Comparison of ENCODE assay signal across 10 cellular contexts in the genomic region with DNA sequence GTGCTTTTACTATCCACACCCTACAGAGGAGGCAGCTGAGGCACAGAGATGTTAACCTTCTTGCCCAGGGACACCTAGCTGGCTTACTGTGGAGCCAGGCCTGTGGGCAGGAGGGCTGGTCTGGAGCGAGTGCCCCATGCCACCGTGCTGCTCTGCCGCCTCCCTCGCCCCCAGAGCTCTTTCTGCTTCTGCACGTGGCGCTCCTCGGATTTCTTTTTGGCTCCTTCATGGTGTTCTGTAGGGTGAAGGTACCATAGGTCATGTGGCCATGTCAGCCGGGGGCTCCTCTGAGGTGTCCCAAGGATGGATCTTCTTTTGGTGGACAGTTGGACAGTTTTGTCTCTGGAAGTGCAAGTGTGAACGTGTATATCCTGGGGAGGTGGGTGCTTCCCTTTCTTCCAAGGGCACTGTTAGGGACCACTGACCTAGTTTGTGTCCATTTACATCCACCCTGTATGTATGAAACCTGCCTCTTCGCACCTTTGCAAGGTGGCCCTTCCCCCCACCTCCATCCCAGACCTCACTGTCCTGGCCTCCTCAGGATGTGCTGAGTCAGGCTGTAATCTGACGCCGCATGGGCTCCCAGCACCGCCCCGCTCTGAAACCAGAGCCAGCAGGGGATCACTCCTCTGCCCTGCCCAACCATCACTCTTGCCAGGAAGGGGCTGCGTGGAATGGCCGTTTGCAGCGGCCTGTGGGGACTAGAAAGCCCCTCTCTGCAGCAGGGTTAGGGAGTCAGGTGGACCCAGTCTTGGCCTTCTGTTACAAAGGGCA. TPM values are rescaled to one million over a fixed set of nuclear protein-coding genes. Genes with fewer than 3 reads are reported as not detected.
DNase-seq lines count a peak whose midpoint lies in the region; ATAC-seq, FAIRE-seq and TF ChIP-seq lines count a peak whose summit lies in the region.
"Had no signal": no experiment of that assay in that cellular context is flagged by ENCODE, and none has a peak within 500 bp of the region (broad histone marks: within the 10 kb centered on the region; RNA-seq: fewer than 3 reads in every experiment).

No MANE protein-coding gene starts in this region.

- H3K36me3 Mint-ChIP-seq in activated T-cell treated with anti-CD3 and anti-CD28 coated beads, Interleukin-2, amount 50 U/mL, for 24 hours (ENCODE audit: low read depth) = peaks cover 94% of the 10 kb centered on the region

- peak overlapping the region; percentile 86 for H3K4ac ChIP-seq in IMR-90 (ENCODE audit: low read depth, low read length)

- H3K27ac ChIP-seq in A549 = peak overlapping the region; percentile 69 to 86
- H3K27ac ChIP-seq in IMR-90 (ENCODE audit: insufficient read depth, low read length) = peak overlapping the region; percentile 26; the same call in 1 of the 2 replicates
- peak overlapping the region; percentile 13 for H3K27ac ChIP-seq in HepG2 (ENCODE audit: extremely low read length, insufficient read depth, low read length)
- H3K27ac ChIP-seq in spleen = no peak overlapping the region

- H2BK15ac ChIP-seq in IMR-90 (ENCODE audit: low read depth, low read length) = peak overlapping the region; percentile 60; the same call in 2 of the 3 replicates

- POLR2A ChIA-PET in A549 (lab: Yijun Ruan, JAX) (no interaction called here), IMR-90 (lab: Charles Lee; ENCODE audit: unreplicated experiment) (no interaction called here), HepG2 (lab: Yijun Ruan, JAX) (interaction anchor here (0.6 kb wide), 1 partner anchor 131 kb away, joined by 3 read pairs; a partner anchor contains a TSS)

- peak overlapping the region; percentile 50 for H3K23ac ChIP-seq in IMR-90 (ENCODE audit: low read depth, low read length)

- in situ Hi-C loops in IMR-90 (cut with MboI; ENCODE audit: low sequenced_read_pairs) (loop anchor here (25.0 kb wide), 1 partner anchor 575 kb away; no protein-coding TSS in a partner anchor), HepG2 (cut with HindIII; ENCODE audit: extremely low pct_ligation_motif_present, low pct_unique_long_range_greater_than_20kb) (no loop called here)

- H2AFZ ChIP-seq in IMR-90 (replicated peaks; ENCODE audit: low read length, poor library complexity) (peak overlapping the region; percentile 78), HepG2 (ENCODE audit: low read length) (no peak overlapping the region)

- WGBS in A549 (ENCODE audit: missing lambda C conversion rate) = 78% methylated on average over 11 of the region's 17 CpGs
- 88% methylated on average over 6 of the region's 17 CpGs; no CpG with 5 or more reads in 1 of the 2 experiments for WGBS in IMR-90 (ENCODE audit: extremely low coverage in 2 of 2, insufficient read length in 1 of 2), 2 experiments
- WGBS in HepG2 (ENCODE audit: low lambda C conversion rate) = 88% methylated on average over 17 of the region's 17 CpGs
- 82 to 88% (median 85%) methylated on average over 15 to 17 of the region's 17 CpGs for WGBS in spleen, 5 donors

- H3K18ac ChIP-seq in IMR-90 (ENCODE audit: low read depth, low read length) = 0 out of 2 replicates have a peak overlapping the region, but pooled peaks have one; percentile 2

- H3K14ac ChIP-seq in IMR-90 (replicated peaks; ENCODE audit: low read depth, low read length) = peak overlapping the region; percentile 83

- H3K9me3 ChIP-seq in A549 (no peaks in the 10 kb centered on the region), IMR-90 (ENCODE audit: control insufficient read depth, insufficient read depth, low read length) (no peaks in the 10 kb centered on the region), HepG2 (ENCODE audit: low read length) (no peaks in the 10 kb centered on the region), spleen (no peaks in the 10 kb centered on the region)

- intact Hi-C loops in IMR-90 (cut with micrococcal nuclease) (no loop called here), HepG2 (cut with micrococcal nuclease; ENCODE audit: unreplicated experiment) (no loop called here), spleen (cut with DNase I; ENCODE audit: low total_unique reads) (no loop called here)

- H3K4me3 Mint-ChIP-seq in activated T-cell treated with anti-CD3 and anti-CD28 coated beads, Interleukin-2, amount 50 U/mL, for 24 hours = no peak overlapping the region

- peaks cover 6 to 32% of the 10 kb centered on the region in 2 experiments; a peak in 3 of 4 replicates for H3K79me1 ChIP-seq in IMR-90 (ENCODE audit: low read depth in 1 of 2, low read length in 2 of 2)

- no peaks in the 10 kb centered on the region for H3K9me3 Mint-ChIP-seq in activated T-cell treated with anti-CD3 and anti-CD28 coated beads, Interleukin-2, amount 50 U/mL, for 24 hours

- CTCF ChIA-PET in A549 (lab: Yijun Ruan, JAX) (interaction anchor here (0.6 to 9.5 kb wide), 4 partner anchors 15 to 112 kb away, joined by 3 to 196 read pairs (median 36); no protein-coding TSS in a partner anchor), IMR-90 (lab: Yijun Ruan, JAX) (no interaction called here), HepG2 (lab: Yijun Ruan, JAX; ENCODE audit: low intra/inter-chr PET ratio, low total read pairs) (no interaction called here)

- peaks cover 7% of the 10 kb centered on the region for H3K9me1 ChIP-seq in IMR-90 (ENCODE audit: insufficient read depth, low read length)

- peak overlapping the region; percentile 90 for H2AK5ac ChIP-seq in IMR-90 (ENCODE audit: low read depth, low read length)

- H3K4me2 ChIP-seq in A549 (peak overlapping the region; percentile 53), IMR-90 (ENCODE audit: low read depth, low read length) (peak overlapping the region; percentile 52), HepG2 (ENCODE audit: low read depth, low read length) (no peak overlapping the region)

- H4K91ac ChIP-seq in IMR-90 (ENCODE audit: insufficient read depth, low read depth, low read length) = peak overlapping the region; percentile 87

- H4K20me1 ChIP-seq in IMR-90 (ENCODE audit: insufficient read depth, low read length) = 0 out of 2 replicates have a peak, but pooled peaks cover 3% of the 10 kb centered on the region
- H4K20me1 ChIP-seq in HepG2 (ENCODE audit: insufficient read depth, low read length) = no peaks in the 10 kb centered on the region

- H3K9ac ChIP-seq in IMR-90 (ENCODE audit: low read depth, low read length) (no peak overlapping the region), HepG2 (ENCODE audit: insufficient read depth, low read depth, low read length) (no peak overlapping the region)

- H2BK5ac ChIP-seq in IMR-90 (ENCODE audit: low read depth, low read length, poor library complexity, severe bottlenecking) = peak overlapping the region; percentile 34

- TF ChIP-seq POLR2A in A549 (IDR thresholded peaks at IDR 0.05; ENCODE audit: low read length) (no peak), IMR-90 (IDR thresholded peaks at IDR 0.05; ENCODE audit: low read depth, low read length) (no peak), HepG2 (IDR thresholded peaks at IDR 0.05; ENCODE audit: insufficient read depth in 1 of 2, low read depth in 2 of 2, low read length in 2 of 2) (no peak), spleen (IDR thresholded peaks at IDR 0.05) (no peak)

- TF ChIP-seq RAD21 in A549 (conservative IDR thresholded peaks at IDR 0.05 in 1 of 2, IDR thresholded peaks at IDR 0.05 in 1 of 2) (no peak), IMR-90 (IDR thresholded peaks at IDR 0.05; ENCODE audit: low read length) (no peak), HepG2 (CRISPR knock-in tag; IDR thresholded peaks at IDR 0.05) (no peak)

- H2BK20ac ChIP-seq in IMR-90 (ENCODE audit: low read depth, low read length) = peak overlapping the region; percentile 91

- dilution Hi-C loops in IMR-90 (cut with HindIII; ENCODE audit: low sequenced_read_pairs, unreplicated experiment) = no loop called here

- H2AK9ac ChIP-seq in IMR-90 (replicated peaks; ENCODE audit: low read depth, low read length, poor library complexity) = peak overlapping the region; percentile 94

- H3K56ac ChIP-seq in IMR-90 (ENCODE audit: extremely low read depth, insufficient read depth, low read length) = no peak overlapping the region

- H3K27me3 ChIP-seq in IMR-90 (ENCODE audit: control insufficient read depth, insufficient read depth, low read length) (no peaks in the 10 kb centered on the region), HepG2 (ENCODE audit: control insufficient read depth in 1 of 2, insufficient read depth in 2 of 2, low read length in 2 of 2) (no peaks in the 10 kb centered on the region), spleen (replicated peaks in 1 of 7) (no peaks in the 10 kb centered on the region)

- TF ChIP-seq CTCF in A549 (IDR thresholded peaks at IDR 0.05) (no peak), IMR-90 (conservative IDR thresholded peaks at IDR 0.05; ENCODE audit: low read depth, low read length) (no peak), HepG2 (CRISPR knock-in tag; IDR thresholded peaks at IDR 0.05) (no peak), spleen (IDR thresholded peaks at IDR 0.05 in 8 of 11, conservative IDR thresholded peaks at IDR 0.05 in 3 of 11) (no peak)

- no TSS peak for BruUV-seq in IMR-90 (replicated peaks; lab: Mats Ljungman, UMichigan)
- BruUV-seq in HepG2 (replicated peaks; lab: Mats Ljungman, UMichigan) = no TSS peak

- H3K4me1 ChIP-seq in A549 (peaks cover 15% of the 10 kb centered on the region), IMR-90 (ENCODE audit: control insufficient read depth, insufficient read depth, low read length) (peaks cover 15% of the 10 kb centered on the region), HepG2 (ENCODE audit: insufficient read depth, low read length) (peaks cover 10% of the 10 kb centered on the region), spleen (peaks cover 0 to 12% (median 2%) of the 10 kb centered on the region in 6 donors)

- peaks cover 11% of the 10 kb centered on the region for H3K4me1 Mint-ChIP-seq in activated T-cell treated with anti-CD3 and anti-CD28 coated beads, Interleukin-2, amount 50 U/mL, for 24 hours (ENCODE audit: low read depth)

- H3K36me3 ChIP-seq in IMR-90 (ENCODE audit: control insufficient read depth, insufficient read depth, low read length) = peaks cover 32% of the 10 kb centered on the region
- peaks cover 19 to 73% of the 10 kb centered on the region in 2 experiments; a peak in 4 of 5 replicates for H3K36me3 ChIP-seq in HepG2 (replicated peaks in 1 of 2; ENCODE audit: control insufficient read depth in 1 of 2, insufficient read depth in 2 of 2, low read length in 2 of 2)
- peaks cover 0 to 100% (median 87%) of the 10 kb centered on the region in 6 donors for H3K36me3 ChIP-seq in spleen

- H4K8ac ChIP-seq in IMR-90 (ENCODE audit: low read depth in 2 of 2, low read length in 2 of 2) = peak overlapping the region in 1 of 2 experiments; percentile 86; a peak in 2 of 4 replicates

- H2BK120ac ChIP-seq in IMR-90 (ENCODE audit: low read depth, low read length) = peak overlapping the region; percentile 89

- no peak for FAIRE-seq in A549 (lab: Jason Lieb, UNC)
- no peak for FAIRE-seq in HepG2 (lab: Jason Lieb, UNC)

- H4K5ac ChIP-seq in IMR-90 (ENCODE audit: low read depth, low read length) = peak overlapping the region; percentile 37; the same call in 1 of the 2 replicates

- H3K27me3 Mint-ChIP-seq in activated T-cell treated with anti-CD3 and anti-CD28 coated beads, Interleukin-2, amount 50 U/mL, for 24 hours = no peaks in the 10 kb centered on the region

- no peak overlapping the region for H3K27ac Mint-ChIP-seq in activated T-cell treated with anti-CD3 and anti-CD28 coated beads, Interleukin-2, amount 50 U/mL, for 24 hours

- DNase-seq in A549 (ENCODE audit: low read depth in 1 of 2, low spot score in 1 of 2) (peak; percentile 48 to 66), IMR-90 (peak; percentile 70), cerebellar cortex (ENCODE audit: low spot score) (peak; percentile 31), HepG2 (ENCODE audit: low spot score) (peak; percentile 29), globus pallidus (ENCODE audit: low spot score) (no peak), spleen (no peak)
- no peak for DNase-seq in activated T-cell treated with anti-CD3 and anti-CD28 coated beads, Interleukin-2, amount 50 U/mL, for 24 hours
- DNase-seq: foreskin melanocyte, NCI-H1092 had no signal

- H3K4me3 ChIP-seq in A549 (no peak overlapping the region), IMR-90 (ENCODE audit: insufficient read depth, low read depth, low read length) (no peak overlapping the region), HepG2 (replicated peaks in 1 of 3; ENCODE audit: insufficient read depth in 1 of 3, low read depth in 2 of 3, low read length in 3 of 3) (no peak overlapping the region), spleen (no peak overlapping the region)

- TF ChIP-seq EP300 in A549 (IDR thresholded peaks at IDR 0.05) = no peak
- TF ChIP-seq EP300 in HepG2 (IDR thresholded peaks at IDR 0.05; ENCODE audit: low read depth in 2 of 2, low read length in 2 of 2) = no peak
- TF ChIP-seq EP300 in HepG2 (CRISPR knock-in tag; IDR thresholded peaks at IDR 0.05; ENCODE audit: borderline replicate concordance) = no peak

- peak; percentile 72 to 81; a peak in 5 of 6 replicates for ATAC-seq in A549
- peak; percentile 96 for ATAC-seq in IMR-90 (ENCODE audit: low read depth)
- ATAC-seq in HepG2 = peak; percentile 57
- no peak for ATAC-seq in HG03280 (IDR thresholded peaks at IDR 0.05; ENCODE audit: unreplicated experiment)

- no peaks in the 10 kb centered on the region for H3K79me2 ChIP-seq in HepG2 (ENCODE audit: insufficient read depth, low read length)

RNA-seq across cellular contexts. Expression of a gene that starts 31.7 kb away (rescaled TPM):
- 24.5 and 26.0 TPM in 2 replicates for polyA plus RNA-seq in A549 (2011; rRNA removed)
- polyA plus RNA-seq in A549 (2012; cell fraction: cytosol; rRNA removed) = 50.6 TPM in 2 replicates
- 37.0 and 41.9 TPM in 2 replicates for polyA plus RNA-seq in A549 (2012; cell fraction: nucleus; rRNA removed)
- polyA plus RNA-seq in A549 (2017; fragmentation: RNase III; extraction: RNeasy Plus Mini Kit Qiagen cat#74134 plus additional on column Dnase treatment) = 26.1 to 27.7 TPM (median 27.5 TPM) in 3 replicates
- polyA minus RNA-seq in A549 (2011; rRNA and poly(A)+ RNA removed) = 19.9 and 33.9 TPM in 2 replicates
- total RNA-seq in IMR-90 (2012; rRNA removed) = 37.8 and 39.7 TPM in 2 replicates
- 62.1 and 67.8 TPM in 2 replicates for polyA plus RNA-seq in IMR-90 (2012; rRNA removed)
- 47.0 and 48.8 TPM in 2 replicates for polyA plus RNA-seq in IMR-90 (2012; cell fraction: cytosol; rRNA removed)
- polyA plus RNA-seq in IMR-90 (2012; cell fraction: nucleus; rRNA removed; ENCODE audit: low replicate concordance) = 34.7 and 48.2 TPM in 2 replicates
- 28.6 and 30.3 TPM in 2 replicates for total RNA-seq in HepG2 (2016; rRNA removed; fragmentation: Illumina TruSeq; extraction: Trizol)
- total RNA-seq in HepG2 (2016; cell fraction: cytosol; rRNA removed; fragmentation: Illumina TruSeq; extraction: Trizol; ENCODE audit: low read depth) = 13.1 and 13.9 TPM in 2 replicates
- total RNA-seq in HepG2 (2016; cell fraction: insoluble cytoplasmic fraction; rRNA removed; fragmentation: Illumina TruSeq; extraction: Trizol) = 27.8 and 29.2 TPM in 2 replicates
- total RNA-seq in HepG2 (2016; cell fraction: membrane; rRNA removed; fragmentation: Illumina TruSeq; extraction: Trizol) = 33.4 and 34.4 TPM in 2 replicates
- 20.8 and 24.8 TPM in 2 replicates for total RNA-seq in HepG2 (2016; cell fraction: nucleus; rRNA removed; fragmentation: Illumina TruSeq; extraction: Trizol)
- 10.3 and 11.2 TPM in 2 replicates for polyA plus RNA-seq in HepG2 (2011; rRNA removed)
- polyA plus RNA-seq in HepG2 (2011; cell fraction: cytosol; rRNA removed) = 8.4 and 9.9 TPM in 2 replicates
- 10.0 and 10.5 TPM in 2 replicates for polyA plus RNA-seq in HepG2 (2011; cell fraction: nucleus; rRNA removed)
- polyA plus RNA-seq in HepG2 (2012) = 8.6 and 11.1 TPM in 2 replicates
- polyA plus RNA-seq in HepG2 (2016; cell fraction: cytosol; fragmentation: Illumina TruSeq; extraction: Trizol; ENCODE audit: low read depth) = 40.9 and 52.2 TPM in 2 replicates
- 37.9 and 45.4 TPM in 2 replicates for polyA plus RNA-seq in HepG2 (2016; cell fraction: insoluble cytoplasmic fraction; fragmentation: Illumina TruSeq; extraction: Trizol; ENCODE audit: low read depth)
- 50.3 and 61.8 TPM in 2 replicates for polyA plus RNA-seq in HepG2 (2016; cell fraction: membrane; fragmentation: Illumina TruSeq; extraction: Trizol; ENCODE audit: low read depth)
- polyA plus RNA-seq in HepG2 (2016; cell fraction: nucleus; fragmentation: Illumina TruSeq; extraction: Trizol; ENCODE audit: insufficient read depth, low read depth) = 38.0 and 40.7 TPM in 2 replicates
- polyA minus RNA-seq in HepG2 (2011; rRNA and poly(A)+ RNA removed; ENCODE audit: low replicate concordance) = 18.2 and 44.3 TPM in 2 replicates
- 3.3 and 3.9 TPM in 2 replicates for polyA minus RNA-seq in HepG2 (2011; cell fraction: cytosol; rRNA and poly(A)+ RNA removed)
- polyA minus RNA-seq in HepG2 (2011; cell fraction: nucleus; rRNA and poly(A)+ RNA removed) = 16.3 and 17.3 TPM in 2 replicates
- 10 to 100 TPM; 14.4 to 30.9 (median 22.4) TPM for total RNA-seq in spleen
- 10 to 100 TPM; 12.6 to 24.3 (median 14.6) TPM for polyA plus RNA-seq in spleen

RNA-seq across cellular contexts. Expression of a gene that starts 43.7 kb away (rescaled TPM):
- 30.7 and 32.8 TPM in 2 replicates for polyA plus RNA-seq in A549 (2011; rRNA removed)
- polyA plus RNA-seq in A549 (2012; cell fraction: cytosol; rRNA removed) = 56.6 and 60.1 TPM in 2 replicates
- polyA plus RNA-seq in A549 (2012; cell fraction: nucleus; rRNA removed) = 70.9 and 105 TPM in 2 replicates
- 43.7 to 45.7 TPM (median 43.7 TPM) in 3 replicates for polyA plus RNA-seq in A549 (2017; fragmentation: RNase III; extraction: RNeasy Plus Mini Kit Qiagen cat#74134 plus additional on column Dnase treatment)
- polyA minus RNA-seq in A549 (2011; rRNA and poly(A)+ RNA removed) = 40.0 and 48.5 TPM in 2 replicates
- 65.3 and 71.3 TPM in 2 replicates for total RNA-seq in IMR-90 (2012; rRNA removed)
- polyA plus RNA-seq in IMR-90 (2012; rRNA removed) = 69.5 and 72.9 TPM in 2 replicates
- 55.7 and 81.0 TPM in 2 replicates for polyA plus RNA-seq in IMR-90 (2012; cell fraction: cytosol; rRNA removed)
- 43.2 and 73.9 TPM in 2 replicates for polyA plus RNA-seq in IMR-90 (2012; cell fraction: nucleus; rRNA removed; ENCODE audit: low replicate concordance)
- total RNA-seq in HepG2 (2016; rRNA removed; fragmentation: Illumina TruSeq; extraction: Trizol) = 39.3 and 45.6 TPM in 2 replicates
- total RNA-seq in HepG2 (2016; cell fraction: cytosol; rRNA removed; fragmentation: Illumina TruSeq; extraction: Trizol; ENCODE audit: low read depth) = 34.7 and 46.3 TPM in 2 replicates
- 35.3 and 49.1 TPM in 2 replicates for total RNA-seq in HepG2 (2016; cell fraction: insoluble cytoplasmic fraction; rRNA removed; fragmentation: Illumina TruSeq; extraction: Trizol)
- 68.4 and 83.2 TPM in 2 replicates for total RNA-seq in HepG2 (2016; cell fraction: membrane; rRNA removed; fragmentation: Illumina TruSeq; extraction: Trizol)
- 37.1 and 37.3 TPM in 2 replicates for total RNA-seq in HepG2 (2016; cell fraction: nucleus; rRNA removed; fragmentation: Illumina TruSeq; extraction: Trizol)
- polyA plus RNA-seq in HepG2 (2011; rRNA removed) = 19.2 and 19.4 TPM in 2 replicates
- 34.8 and 36.5 TPM in 2 replicates for polyA plus RNA-seq in HepG2 (2011; cell fraction: cytosol; rRNA removed)
- polyA plus RNA-seq in HepG2 (2011; cell fraction: nucleus; rRNA removed) = 61.6 and 75.9 TPM in 2 replicates
- polyA plus RNA-seq in HepG2 (2012) = 57.9 and 62.9 TPM in 2 replicates
- 61.5 and 78.5 TPM in 2 replicates for polyA plus RNA-seq in HepG2 (2016; cell fraction: cytosol; fragmentation: Illumina TruSeq; extraction: Trizol; ENCODE audit: low read depth)
- polyA plus RNA-seq in HepG2 (2016; cell fraction: insoluble cytoplasmic fraction; fragmentation: Illumina TruSeq; extraction: Trizol; ENCODE audit: low read depth) = 39.9 and 50.2 TPM in 2 replicates
- 77.9 and 110 TPM in 2 replicates for polyA plus RNA-seq in HepG2 (2016; cell fraction: membrane; fragmentation: Illumina TruSeq; extraction: Trizol; ENCODE audit: low read depth)
- 51.9 and 54.4 TPM in 2 replicates for polyA plus RNA-seq in HepG2 (2016; cell fraction: nucleus; fragmentation: Illumina TruSeq; extraction: Trizol; ENCODE audit: insufficient read depth, low read depth)
- 18.9 and 35.9 TPM in 2 replicates for polyA minus RNA-seq in HepG2 (2011; rRNA and poly(A)+ RNA removed; ENCODE audit: low replicate concordance)
- polyA minus RNA-seq in HepG2 (2011; cell fraction: cytosol; rRNA and poly(A)+ RNA removed) = 31.6 and 35.4 TPM in 2 replicates
- polyA minus RNA-seq in HepG2 (2011; cell fraction: nucleus; rRNA and poly(A)+ RNA removed) = 29.2 and 32.8 TPM in 2 replicates
- total RNA-seq in spleen = 10 to 100 TPM; 51.7 to 82.0 (median 76.2) TPM
- polyA plus RNA-seq in spleen = 10 to 100 TPM; 21.4 to 31.7 (median 25.5) TPM

RNA-seq across cellular contexts. Expression of a gene that starts 44.1 kb away (rescaled TPM):
- polyA plus RNA-seq in A549 (2011; rRNA removed) = 69.4 and 82.6 TPM in 2 replicates
- polyA plus RNA-seq in A549 (2012; cell fraction: cytosol; rRNA removed) = 66.3 and 69.3 TPM in 2 replicates
- polyA plus RNA-seq in A549 (2012; cell fraction: nucleus; rRNA removed) = 17.9 and 41.9 TPM in 2 replicates
- 78.4 to 86.6 TPM (median 80.1 TPM) in 3 replicates for polyA plus RNA-seq in A549 (2017; fragmentation: RNase III; extraction: RNeasy Plus Mini Kit Qiagen cat#74134 plus additional on column Dnase treatment)
- polyA minus RNA-seq in A549 (2011; rRNA and poly(A)+ RNA removed) = 31.4 and 38.0 TPM in 2 replicates
- total RNA-seq in IMR-90 (2012; rRNA removed) = 50.9 and 76.1 TPM in 2 replicates
- 49.1 and 54.9 TPM in 2 replicates for polyA plus RNA-seq in IMR-90 (2012; rRNA removed)
- 14.7 and 25.4 TPM in 2 replicates for polyA plus RNA-seq in IMR-90 (2012; cell fraction: cytosol; rRNA removed)
- polyA plus RNA-seq in IMR-90 (2012; cell fraction: nucleus; rRNA removed; ENCODE audit: low replicate concordance) = 14.0 and 14.6 TPM in 2 replicates
- total RNA-seq in HepG2 (2016; rRNA removed; fragmentation: Illumina TruSeq; extraction: Trizol) = 105 and 154 TPM in 2 replicates
- total RNA-seq in HepG2 (2016; cell fraction: cytosol; rRNA removed; fragmentation: Illumina TruSeq; extraction: Trizol; ENCODE audit: low read depth) = 34.8 TPM in 2 replicates
- total RNA-seq in HepG2 (2016; cell fraction: insoluble cytoplasmic fraction; rRNA removed; fragmentation: Illumina TruSeq; extraction: Trizol) = 107 and 165 TPM in 2 replicates
- total RNA-seq in HepG2 (2016; cell fraction: membrane; rRNA removed; fragmentation: Illumina TruSeq; extraction: Trizol) = 55.9 and 58.9 TPM in 2 replicates
- total RNA-seq in HepG2 (2016; cell fraction: nucleus; rRNA removed; fragmentation: Illumina TruSeq; extraction: Trizol) = 38.4 and 43.4 TPM in 2 replicates
- polyA plus RNA-seq in HepG2 (2011; rRNA removed) = 50.7 and 56.6 TPM in 2 replicates
- polyA plus RNA-seq in HepG2 (2011; cell fraction: cytosol; rRNA removed) = 43.0 and 50.6 TPM in 2 replicates
- 14.8 and 17.9 TPM in 2 replicates for polyA plus RNA-seq in HepG2 (2011; cell fraction: nucleus; rRNA removed)
- polyA plus RNA-seq in HepG2 (2012) = 42.0 and 46.3 TPM in 2 replicates
- polyA plus RNA-seq in HepG2 (2016; cell fraction: cytosol; fragmentation: Illumina TruSeq; extraction: Trizol; ENCODE audit: low read depth) = 22.7 and 24.1 TPM in 2 replicates
- 141 and 153 TPM in 2 replicates for polyA plus RNA-seq in HepG2 (2016; cell fraction: insoluble cytoplasmic fraction; fragmentation: Illumina TruSeq; extraction: Trizol; ENCODE audit: low read depth)
- 38.6 and 42.2 TPM in 2 replicates for polyA plus RNA-seq in HepG2 (2016; cell fraction: membrane; fragmentation: Illumina TruSeq; extraction: Trizol; ENCODE audit: low read depth)
- polyA plus RNA-seq in HepG2 (2016; cell fraction: nucleus; fragmentation: Illumina TruSeq; extraction: Trizol; ENCODE audit: insufficient read depth, low read depth) = 44.4 and 50.2 TPM in 2 replicates
- 22.2 and 41.1 TPM in 2 replicates for polyA minus RNA-seq in HepG2 (2011; rRNA and poly(A)+ RNA removed; ENCODE audit: low replicate concordance)
- 11.8 and 12.4 TPM in 2 replicates for polyA minus RNA-seq in HepG2 (2011; cell fraction: cytosol; rRNA and poly(A)+ RNA removed)
- polyA minus RNA-seq in HepG2 (2011; cell fraction: nucleus; rRNA and poly(A)+ RNA removed) = 14.3 and 15.1 TPM in 2 replicates
- 10 to 100 TPM; 29.6 to 41.2 (median 34.7) TPM for total RNA-seq in spleen
- 10 to 100 TPM; 35.3 to 67.5 (median 50.3) TPM for polyA plus RNA-seq in spleen

RNA-seq across cellular contexts. Expression of a gene that starts 48.2 kb away (rescaled TPM):
- polyA plus RNA-seq in A549 (2011; rRNA removed) (0.45 and 0.54 TPM in 2 replicates), A549 (2017; fragmentation: RNase III; extraction: RNeasy Plus Mini Kit Qiagen cat#74134 plus additional on column Dnase treatment) (1.7 to 2.8 TPM (median 2.6 TPM) in 3 replicates), IMR-90 (2012; rRNA removed) (23.1 and 26.3 TPM in 2 replicates), HepG2 (2011; rRNA removed) (0.26 and 0.47 TPM in 2 replicates), spleen (under 1 TPM; 0.37 to 0.73 (median 0.58) TPM)
- polyA plus RNA-seq in A549 (2012; cell fraction: cytosol; rRNA removed) = 0.62 and 0.89 TPM in 2 replicates
- 1.3 and 1.5 TPM in 2 replicates for polyA plus RNA-seq in A549 (2012; cell fraction: nucleus; rRNA removed)
- 0.17 and 0.54 TPM in 2 replicates for polyA minus RNA-seq in A549 (2011; rRNA and poly(A)+ RNA removed)
- total RNA-seq in IMR-90 (2012; rRNA removed) (2.5 and 2.8 TPM in 2 replicates), HepG2 (2016; rRNA removed; fragmentation: Illumina TruSeq; extraction: Trizol) (0.11 and 0.17 TPM in 2 replicates), spleen (under 1 TPM in 4 of 7 donors, not detected in 3; 0.19 to 0.73 (median 0.28) TPM)
- 13.8 and 28.0 TPM in 2 replicates for polyA plus RNA-seq in IMR-90 (2012; cell fraction: cytosol; rRNA removed)
- 55.2 and 128 TPM in 2 replicates for polyA plus RNA-seq in IMR-90 (2012; cell fraction: nucleus; rRNA removed; ENCODE audit: low replicate concordance)
- 0.18 TPM in 1 of 2 replicates, not detected in the other for total RNA-seq in HepG2 (2016; cell fraction: cytosol; rRNA removed; fragmentation: Illumina TruSeq; extraction: Trizol; ENCODE audit: low read depth)
- 0.12 and 0.28 TPM in 2 replicates for total RNA-seq in HepG2 (2016; cell fraction: insoluble cytoplasmic fraction; rRNA removed; fragmentation: Illumina TruSeq; extraction: Trizol)
- total RNA-seq in HepG2 (2016; cell fraction: membrane; rRNA removed; fragmentation: Illumina TruSeq; extraction: Trizol) = 0.07 and 0.09 TPM in 2 replicates
- total RNA-seq in HepG2 (2016; cell fraction: nucleus; rRNA removed; fragmentation: Illumina TruSeq; extraction: Trizol) = not detected in 2 replicates
- 0.24 and 0.38 TPM in 2 replicates for polyA plus RNA-seq in HepG2 (2011; cell fraction: cytosol; rRNA removed)
- 0.96 and 1.1 TPM in 2 replicates for polyA plus RNA-seq in HepG2 (2011; cell fraction: nucleus; rRNA removed)
- 0.16 and 0.33 TPM in 2 replicates for polyA plus RNA-seq in HepG2 (2012)
- 0.03 and 0.05 TPM in 2 replicates for polyA plus RNA-seq in HepG2 (2016; cell fraction: cytosol; fragmentation: Illumina TruSeq; extraction: Trizol; ENCODE audit: low read depth)
- polyA plus RNA-seq in HepG2 (2016; cell fraction: insoluble cytoplasmic fraction; fragmentation: Illumina TruSeq; extraction: Trizol; ENCODE audit: low read depth) = 0.41 TPM in 1 of 2 replicates, not detected in the other
- 0.08 and 0.15 TPM in 2 replicates for polyA plus RNA-seq in HepG2 (2016; cell fraction: membrane; fragmentation: Illumina TruSeq; extraction: Trizol; ENCODE audit: low read depth)
- polyA plus RNA-seq in HepG2 (2016; cell fraction: nucleus; fragmentation: Illumina TruSeq; extraction: Trizol; ENCODE audit: insufficient read depth, low read depth) = 0.22 and 0.27 TPM in 2 replicates
- 0.40 and 0.82 TPM in 2 replicates for polyA minus RNA-seq in HepG2 (2011; rRNA and poly(A)+ RNA removed; ENCODE audit: low replicate concordance)
- 0.26 and 0.40 TPM in 2 replicates for polyA minus RNA-seq in HepG2 (2011; cell fraction: cytosol; rRNA and poly(A)+ RNA removed)
- polyA minus RNA-seq in HepG2 (2011; cell fraction: nucleus; rRNA and poly(A)+ RNA removed) = 0.12 and 0.13 TPM in 2 replicates

Comparison
In these comparisons a context has a peak if more than half of its experiments do, and no peak if none do; other contexts are left out.
1. DNase-seq: peak in A549 (2 of 2), IMR-90 (single experiment), cerebellar cortex (single experiment) and HepG2 (single experiment); none in globus pallidus (single experiment), spleen (single experiment) and activated T-cell treated with anti-CD3 and anti-CD28 coated beads, Interleukin-2, amount 50 U/mL, for 24 hours (single experiment).
2. H3K27ac ChIP-seq: peak in A549 (2 of 2), IMR-90 (single experiment) and HepG2 (single experiment); none in spleen (0 of 8).